In the genomic region with DNA sequence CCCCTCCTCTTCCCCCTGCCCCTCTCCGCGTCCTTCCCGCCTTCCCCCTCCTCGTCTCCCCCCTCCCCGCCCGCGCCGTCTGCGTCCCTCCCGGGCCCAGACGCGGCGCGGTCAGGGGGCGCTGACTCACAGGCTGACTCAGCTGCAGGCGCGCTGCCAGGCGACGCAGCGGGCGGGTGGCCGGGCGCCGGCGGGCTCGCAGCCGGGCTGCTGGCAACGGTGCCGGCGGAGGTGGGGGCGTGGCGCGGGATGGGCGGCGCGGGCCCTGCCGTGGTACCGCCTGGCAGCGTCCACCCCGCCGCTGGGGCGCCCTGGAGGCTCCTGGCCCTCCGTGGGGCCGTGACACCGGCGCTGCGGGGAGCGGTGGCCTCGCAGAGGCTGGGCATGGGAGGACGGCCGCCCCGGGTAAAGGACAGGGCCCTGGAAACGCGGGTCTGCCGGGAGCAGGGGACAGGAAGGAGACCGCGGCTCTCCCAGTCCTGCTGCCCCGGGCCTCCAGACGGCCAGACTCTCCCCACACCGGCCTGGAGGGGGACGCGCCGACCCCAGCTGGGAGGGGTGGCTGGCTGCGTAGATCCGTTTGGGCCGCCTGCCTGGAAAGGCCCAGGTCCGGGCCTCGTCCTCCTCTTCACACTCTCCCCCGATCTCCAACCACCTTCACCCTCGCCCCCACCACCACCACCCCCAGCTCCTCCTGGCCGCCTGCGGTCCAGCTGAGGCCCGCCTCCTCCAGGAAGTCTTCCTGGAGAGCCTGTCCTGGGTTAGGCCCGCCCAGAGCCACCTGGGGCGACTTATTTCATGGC, we compare ENCODE assay signal across 8 cellular contexts. TPM values are rescaled to one million over a fixed set of nuclear protein-coding genes. Genes with fewer than 3 reads are reported as not detected.
A peak's percentile ranks its signal among the peaks of the same experiment; 100 is the strongest.
DNase-seq lines count a peak whose midpoint lies in the region; ATAC-seq and TF ChIP-seq lines count a peak whose summit lies in the region.

No MANE protein-coding gene starts in this region.

- peaks cover 14% of the 10 kb centered on the region for H3K4me1 Mint-ChIP-seq in type B pancreatic cell (ENCODE audit: unreplicated experiment)

- H3K27me3 Mint-ChIP-seq in type B pancreatic cell, result peaks cover 5% of the 10 kb centered on the region

- TF ChIP-seq POLR2A in NB4 (IDR thresholded peaks at IDR 0.05; ENCODE audit: extremely low read depth, insufficient read length), result peak; percentile 27

- ATAC-seq in left cardiac atrium, result peak; percentile 95 to 96

- intact Hi-C loops in left cardiac atrium (cut with DNase I) (no loop called here), posterior vena cava (cut with DNase I) (no loop called here)

- H3K4me3 ChIP-seq in NB4 (ENCODE audit: low read depth, low read length), result peak overlapping the region; percentile 16

- H3K27ac Mint-ChIP-seq in type B pancreatic cell, result no peak overlapping the region

- no peaks in the 10 kb centered on the region for H3K36me3 Mint-ChIP-seq in type B pancreatic cell

- no peak for TF ChIP-seq CTCF in NB4 (IDR thresholded peaks at IDR 0.05; ENCODE audit: low read depth, low read length)
- TF ChIP-seq CTCF in type B pancreatic cell (conservative IDR thresholded peaks at IDR 0.05), result no peak

- H3K9me3 Mint-ChIP-seq in type B pancreatic cell, result no peaks in the 10 kb centered on the region

- peak overlapping the region; percentile 77 for H3K4me3 Mint-ChIP-seq in type B pancreatic cell

- DNase-seq in EH (ENCODE audit: low read depth), result peak; percentile 89
- peak; percentile 78 for DNase-seq in HCEC 1CT
- peak; percentile 96 for DNase-seq in NB4 (ENCODE audit: low read depth)
- DNase-seq in T-helper 1 cell, result peak; percentile 78 to 92 (median 84)
- peak; percentile 84 for DNase-seq in amniotic epithelial cell (ENCODE audit: low read depth)
- peak; percentile 93 for DNase-seq in left cardiac atrium
- peak; percentile 97 for DNase-seq in posterior vena cava (ENCODE audit: low spot score)
- peak; percentile 89 for DNase-seq in type B pancreatic cell (ENCODE audit: extremely low spot score, unreplicated experiment)

RNA-seq across cellular contexts. Expression of a gene that starts 10.0 kb away (rescaled TPM):
- total RNA-seq in left cardiac atrium, result not detected
- not detected for total RNA-seq in posterior vena cava
- total RNA-seq in type B pancreatic cell (ENCODE audit: low replicate concordance), result 8.9 and 18.7 TPM in 2 replicates

RNA-seq across cellular contexts. Expression of a gene that starts 20.4 kb away (rescaled TPM):
- total RNA-seq in left cardiac atrium (10 to 100 TPM; 29.3 to 31.2 TPM), posterior vena cava (10 to 100 TPM; 63.9 to 68.5 TPM), type B pancreatic cell (ENCODE audit: low replicate concordance) (30.8 and 34.5 TPM in 2 replicates)

Comparison
In these comparisons a context has a peak if more than half of its experiments do, and no peak if none do; other contexts are left out.
1. Peak in every context shown above with its lines: DNase-seq, ATAC-seq and H3K4me3 ChIP-seq.